25 cellular contexts compared by ENCODE assay signal in the genomic region with DNA sequence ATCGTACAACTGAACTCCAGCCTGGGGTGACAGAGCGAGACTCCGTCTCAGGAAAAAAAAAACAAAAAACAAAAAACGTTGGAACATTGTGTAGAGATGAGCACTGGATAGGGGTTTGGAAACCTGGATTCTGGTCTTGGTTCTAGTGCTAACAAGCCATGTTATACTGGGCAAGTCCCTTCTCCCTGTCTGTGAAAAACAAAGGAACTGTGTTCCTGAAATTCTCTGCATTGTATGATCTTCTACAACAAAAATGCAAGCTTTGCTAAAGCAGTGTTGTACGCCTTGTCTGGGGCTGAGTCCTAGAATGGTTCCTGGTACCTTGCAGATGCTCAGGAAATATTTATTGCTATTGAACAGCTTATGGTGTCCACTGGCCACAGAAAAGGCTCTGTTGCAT. TPM values are rescaled to one million over a fixed set of nuclear protein-coding genes. Genes with fewer than 3 reads are reported as not detected.
"Had no signal": no experiment of that assay in that cellular context is flagged by ENCODE, and none has a peak within 500 bp of the region (broad histone marks: within the 10 kb centered on the region; RNA-seq: fewer than 3 reads in every experiment).

No MANE protein-coding gene starts in this region.

- DNase-seq: Kasumi-1, MM.1S, NCI-H1092 treated with DMSO at 0.1 percent for 48 hours, NCI-H1436, NCI-H187, NCI-H2029, NCI-H2081 treated with DMSO at 0.1 percent for 48 hours, NCI-H2171, NCI-H226, NCI-H446, NCI-H510A, NCI-H524 treated with DMSO at 0.1 percent for 48 hours, NCI-H69, NCI-H774, Right ventricle myocardium superior, RPMI8226, SIG-M5 had no signal

- H3K4me3 ChIP-seq: K562, SJSA1, SK-N-MC had no signal

- H3K27me3 ChIP-seq: SJSA1 had no signal

- ATAC-seq: HepG2, K562 had no signal

- H3K27ac ChIP-seq: KMS-11, SJSA1, SK-N-MC had no signal

- H3K36me3 ChIP-seq: SJSA1 had no signal

- H3K9me3 ChIP-seq: SJSA1 had no signal

- H3K4me1 ChIP-seq: SJSA1 had no signal

RNA-seq across cellular contexts. Expression of a gene that starts 13.4 kb away (rescaled TPM):
- total RNA-seq: HepG2, HT1080, K562, M059J, Right ventricle myocardium superior, SJSA1 had no signal
- polyA plus RNA-seq: HepG2 had no signal

RNA-seq across cellular contexts. Expression of a gene that starts 47.2 kb away (rescaled TPM):
- polyA plus RNA-seq: IgD-negative memory B cell had no signal
